In genomic region chr10:5567477-5567876, GRCh38 we compare ENCODE assay signal across 19 cellular contexts. TPM values are rescaled to one million over a fixed set of nuclear protein-coding genes. Genes with fewer than 3 reads are reported as not detected.
DNase-seq lines count a peak whose midpoint lies in the region; ATAC-seq, FAIRE-seq and TF ChIP-seq lines count a peak whose summit lies in the region.
"Had no signal": no experiment of that assay in that cellular context is flagged by ENCODE, and none has a peak within 500 bp of the region (broad histone marks: within the 10 kb centered on the region; RNA-seq: fewer than 3 reads in every experiment).

No MANE protein-coding gene starts in this region.

- H3K27me3 ChIP-seq in HepG2 (ENCODE audit: control insufficient read depth in 1 of 2, insufficient read depth in 2 of 2, low read length in 2 of 2) = no peaks in the 10 kb centered on the region; a peak in 1 of 5 replicates
- no peaks in the 10 kb centered on the region for H3K27me3 ChIP-seq in right lobe of liver
- H3K27me3 ChIP-seq in foreskin keratinocyte = no peaks in the 10 kb centered on the region
- no peaks in the 10 kb centered on the region for H3K27me3 ChIP-seq in smooth muscle cell (ENCODE audit: low read depth)
- H3K27me3 ChIP-seq in right cardiac atrium (ENCODE audit: control insufficient read depth, insufficient read depth) = no peaks in the 10 kb centered on the region
- H3K27me3 ChIP-seq: BLaER1 treated with 17β-estradiol and CSF1 and Interleukin-3, amounts not matched to agents 10 nM and 100 nM had no signal

- 20% methylated on average over 2 of the region's 2 CpGs for WGBS in HepG2 (ENCODE audit: low lambda C conversion rate)
- whole genome bisulfite sequencing in right lobe of liver (ENCODE audit: insufficient coverage, low coverage, low lambda C conversion rate, missing lambda C conversion rate) = 54% methylated on average over 2 of the region's 2 CpGs
- 94% methylated on average over 2 of the region's 2 CpGs for WGBS in smooth muscle cell (ENCODE audit: low lambda C conversion rate)
- WGBS in right cardiac atrium = 97% methylated on average over 2 of the region's 2 CpGs

- intact Hi-C loops in HepG2 (cut with micrococcal nuclease; ENCODE audit: unreplicated experiment) = no loop called here
- intact Hi-C loops in right lobe of liver (cut with DNase I) = no loop called here
- intact Hi-C loops in right cardiac atrium (cut with DNase I) = no loop called here

- TF ChIP-seq EP300 in HepG2 (IDR thresholded peaks at IDR 0.05; ENCODE audit: low read depth in 2 of 2, low read length in 2 of 2) (no peak), HepG2 (CRISPR knock-in tag; IDR thresholded peaks at IDR 0.05; ENCODE audit: borderline replicate concordance) (no peak)

- H3K4me3 ChIP-seq in HepG2 (replicated peaks in 1 of 3; ENCODE audit: insufficient read depth in 1 of 3, low read depth in 2 of 3, low read length in 3 of 3) = no peak overlapping the region
- H3K4me3 ChIP-seq in right lobe of liver = no peak overlapping the region
- H3K4me3 ChIP-seq in smooth muscle cell = no peak overlapping the region
- H3K4me3 ChIP-seq in right cardiac atrium (ENCODE audit: low read length) = no peak overlapping the region
- H3K4me3 ChIP-seq: BLaER1 treated with 17β-estradiol and CSF1 and Interleukin-3, amounts not matched to agents 10 nM and 100 nM; GM12878; GM23248 had no signal

- H3K9ac ChIP-seq in HepG2 (ENCODE audit: insufficient read depth, low read depth, low read length) (no peak overlapping the region), smooth muscle cell (ENCODE audit: low read depth) (no peak overlapping the region)
- H3K9ac ChIP-seq: BLaER1 treated with 17β-estradiol and CSF1 and Interleukin-3, amounts not matched to agents 10 nM and 100 nM; GM23248 had no signal

- no peak for DNase-seq in HepG2 (ENCODE audit: low spot score)
- no peak for DNase-seq in right lobe of liver
- no peak for DNase-seq in RWPE1 (ENCODE audit: low spot score)
- no peak for DNase-seq in foreskin keratinocyte
- no peak for DNase-seq in smooth muscle cell (lab: John Stamatoyannopoulos, UW; ENCODE audit: unreplicated experiment)
- DNase-seq in T-helper 2 cell = no peak
- DNase-seq in right cardiac atrium = no peak
- DNase-seq: ACHN; CD4-positive, CD25-positive, alpha-beta regulatory T cell; DMS79; GM23248 had no signal

- no peaks in the 10 kb centered on the region for H4K20me1 ChIP-seq in HepG2 (ENCODE audit: insufficient read depth, low read length)
- no peaks in the 10 kb centered on the region for H4K20me1 ChIP-seq in smooth muscle cell (ENCODE audit: low read depth)
- H4K20me1 ChIP-seq: BLaER1 treated with 17β-estradiol and CSF1 and Interleukin-3, amounts not matched to agents 10 nM and 100 nM had no signal

- H3K4me1 ChIP-seq in HepG2 (ENCODE audit: insufficient read depth, low read length) = peaks cover 83% of the 10 kb centered on the region
- H3K4me1 ChIP-seq in right lobe of liver = peaks cover 0 to 17% (median 5%) of the 10 kb centered on the region in 4 donors
- peaks cover 43% of the 10 kb centered on the region for H3K4me1 ChIP-seq in foreskin keratinocyte
- peaks cover 17% of the 10 kb centered on the region for H3K4me1 ChIP-seq in smooth muscle cell (ENCODE audit: low read depth)
- no peaks in the 10 kb centered on the region for H3K4me1 ChIP-seq in right cardiac atrium (ENCODE audit: control insufficient read depth, insufficient read depth, low read length)

- TF ChIP-seq POLR2A in HepG2 (IDR thresholded peaks at IDR 0.05; ENCODE audit: insufficient read depth in 1 of 2, low read depth in 2 of 2, low read length in 2 of 2) (no peak), right lobe of liver (IDR thresholded peaks at IDR 0.05) (no peak)

- H3K4me2 ChIP-seq in HepG2 (ENCODE audit: low read depth, low read length) = no peak overlapping the region
- no peak overlapping the region for H3K4me2 ChIP-seq in smooth muscle cell
- H3K4me2 ChIP-seq: BLaER1 treated with 17β-estradiol and CSF1 and Interleukin-3, amounts not matched to agents 10 nM and 100 nM had no signal

- H3K27ac ChIP-seq in HepG2 (ENCODE audit: extremely low read length, insufficient read depth, low read length) (no peak overlapping the region), right lobe of liver (no peak overlapping the region), RWPE1 (peak overlapping the region; percentile 91; the same call in 1 of the 2 replicates), foreskin keratinocyte (peak overlapping the region; percentile 99), smooth muscle cell (ENCODE audit: low read depth) (peak overlapping the region; percentile 95), right cardiac atrium (ENCODE audit: low read length) (no peak overlapping the region)
- H3K27ac ChIP-seq: BLaER1 treated with 17β-estradiol and CSF1 and Interleukin-3, amounts not matched to agents 10 nM and 100 nM; HL-60 had no signal

- POLR2A ChIA-PET in HepG2 (lab: Yijun Ruan, JAX) = interaction anchor here (0.7 to 1.7 kb wide), 3 partner anchors 13 to 121 kb away, joined by 3 to 9 read pairs (median 4); no protein-coding TSS in a partner anchor
- POLR2A ChIA-PET in RWPE1 (lab: Yijun Ruan, JAX; ENCODE audit: low non-redundant PET) = no interaction called here

- FAIRE-seq in HepG2 (lab: Jason Lieb, UNC) = no peak
- FAIRE-seq: GM12878, GM18507, H54 had no signal

- H2AFZ ChIP-seq in HepG2 (ENCODE audit: low read length) (no peak overlapping the region), smooth muscle cell (ENCODE audit: low read depth) (no peak overlapping the region)
- H2AFZ ChIP-seq: GM23248 had no signal

- TF ChIP-seq CTCF in HepG2 (CRISPR knock-in tag; IDR thresholded peaks at IDR 0.05) = no peak
- TF ChIP-seq CTCF in right lobe of liver (IDR thresholded peaks at IDR 0.05) = no peak
- no peak for TF ChIP-seq CTCF in RWPE1 (conservative IDR thresholded peaks at IDR 0.05; ENCODE audit: low read depth)
- TF ChIP-seq CTCF in foreskin keratinocyte (conservative IDR thresholded peaks at IDR 0.05) = no peak
- TF ChIP-seq CTCF in smooth muscle cell (IDR thresholded peaks at IDR 0.05; ENCODE audit: borderline replicate concordance, insufficient read depth, poor library complexity, severe bottlenecking) = no peak

- ATAC-seq in HepG2 = no peak
- no peak for ATAC-seq in right lobe of liver
- ATAC-seq in foreskin keratinocyte = no peak
- ATAC-seq in right cardiac atrium = no peak
- no peak for ATAC-seq in GM21390 (IDR thresholded peaks at IDR 0.05; ENCODE audit: unreplicated experiment)
- ATAC-seq: GM12878 had no signal

- H3K79me2 ChIP-seq in HepG2 (ENCODE audit: insufficient read depth, low read length) (no peaks in the 10 kb centered on the region), smooth muscle cell (ENCODE audit: low read depth) (no peaks in the 10 kb centered on the region)

- in situ Hi-C loops in HepG2 (cut with HindIII; ENCODE audit: extremely low pct_ligation_motif_present, low pct_unique_long_range_greater_than_20kb) = no loop called here

- CTCF ChIA-PET in HepG2 (lab: Yijun Ruan, JAX; ENCODE audit: low intra/inter-chr PET ratio, low total read pairs) = no interaction called here
- CTCF ChIA-PET in RWPE1 (lab: Yijun Ruan, JAX) = interaction anchor here (0.8 kb wide), 1 partner anchor 13 kb away, joined by 3 read pairs; no protein-coding TSS in a partner anchor

- no peaks in the 10 kb centered on the region for H3K9me3 ChIP-seq in HepG2 (ENCODE audit: low read length)
- no peaks in the 10 kb centered on the region for H3K9me3 ChIP-seq in right lobe of liver
- no peaks in the 10 kb centered on the region for H3K9me3 ChIP-seq in smooth muscle cell (replicated peaks; ENCODE audit: low read depth)
- no peaks in the 10 kb centered on the region for H3K9me3 ChIP-seq in right cardiac atrium (ENCODE audit: control insufficient read depth, low read length)
- H3K9me3 ChIP-seq: BLaER1 treated with 17β-estradiol and CSF1 and Interleukin-3, amounts not matched to agents 10 nM and 100 nM had no signal

- no peak for TF ChIP-seq RAD21 in HepG2 (CRISPR knock-in tag; IDR thresholded peaks at IDR 0.05)

- H3F3A ChIP-seq in smooth muscle cell (ENCODE audit: low read depth) = peaks cover 17% of the 10 kb centered on the region

- H3K36me3 ChIP-seq in HepG2 (replicated peaks in 1 of 2; ENCODE audit: control insufficient read depth in 1 of 2, insufficient read depth in 2 of 2, low read length in 2 of 2) (no peaks in the 10 kb centered on the region), right lobe of liver (no peaks in the 10 kb centered on the region), smooth muscle cell (ENCODE audit: low read depth) (no peaks in the 10 kb centered on the region)
- H3K36me3 ChIP-seq: BLaER1 treated with 17β-estradiol and CSF1 and Interleukin-3, amounts not matched to agents 10 nM and 100 nM had no signal

- BruUV-seq in HepG2 (replicated peaks; lab: Mats Ljungman, UMichigan) = no TSS peak

TF ChIP-seq in HepG2, 621 proteins besides CTCF, POLR2A, EP300 and RAD21 (continues in another document):
- no peak for TF ChIP-seq MAFG (CRISPR knock-in tag; IDR thresholded peaks at IDR 0.05)

RNA-seq across cellular contexts. Expression of gene CALML3, which starts 42.7 kb away (rescaled TPM):
- not detected in 2 replicates for total RNA-seq in HepG2 (2016; rRNA removed; fragmentation: Illumina TruSeq; extraction: Trizol)
- total RNA-seq in HepG2 (2016; cell fraction: cytosol; rRNA removed; fragmentation: Illumina TruSeq; extraction: Trizol; ENCODE audit: low read depth) = not detected in 2 replicates
- not detected in 2 replicates for total RNA-seq in HepG2 (2016; cell fraction: insoluble cytoplasmic fraction; rRNA removed; fragmentation: Illumina TruSeq; extraction: Trizol)
- total RNA-seq in HepG2 (2016; cell fraction: membrane; rRNA removed; fragmentation: Illumina TruSeq; extraction: Trizol) = not detected in 2 replicates
- total RNA-seq in HepG2 (2016; cell fraction: nucleus; rRNA removed; fragmentation: Illumina TruSeq; extraction: Trizol) = not detected in 2 replicates
- polyA plus RNA-seq in HepG2 (2011; rRNA removed) = not detected in 2 replicates
- not detected in 2 replicates for polyA plus RNA-seq in HepG2 (2011; cell fraction: cytosol; rRNA removed)
- polyA plus RNA-seq in HepG2 (2011; cell fraction: nucleus; rRNA removed) = not detected in 2 replicates
- not detected in 2 replicates for polyA plus RNA-seq in HepG2 (2012)
- not detected in 2 replicates for polyA plus RNA-seq in HepG2 (2016; cell fraction: cytosol; fragmentation: Illumina TruSeq; extraction: Trizol; ENCODE audit: low read depth)
- polyA plus RNA-seq in HepG2 (2016; cell fraction: insoluble cytoplasmic fraction; fragmentation: Illumina TruSeq; extraction: Trizol; ENCODE audit: low read depth) = not detected in 2 replicates
- not detected in 2 replicates for polyA plus RNA-seq in HepG2 (2016; cell fraction: membrane; fragmentation: Illumina TruSeq; extraction: Trizol; ENCODE audit: low read depth)
- polyA plus RNA-seq in HepG2 (2016; cell fraction: nucleus; fragmentation: Illumina TruSeq; extraction: Trizol; ENCODE audit: insufficient read depth, low read depth) = not detected in 2 replicates
- not detected in 2 replicates for polyA minus RNA-seq in HepG2 (2011; rRNA and poly(A)+ RNA removed; ENCODE audit: low replicate concordance)
- not detected in 2 replicates for polyA minus RNA-seq in HepG2 (2011; cell fraction: cytosol; rRNA and poly(A)+ RNA removed)
- polyA minus RNA-seq in HepG2 (2011; cell fraction: nucleus; rRNA and poly(A)+ RNA removed) = not detected in 2 replicates
- under 1 TPM in 1 of 6 experiments, not detected in 5; 0.22 TPM for total RNA-seq in right lobe of liver
- total RNA-seq in foreskin keratinocyte = 2.7 and 4.7 TPM in 2 replicates
- 4.5 and 8.0 TPM in 2 replicates for polyA plus RNA-seq in foreskin keratinocyte
- total RNA-seq in smooth muscle cell = 0.04 and 0.49 TPM in 2 replicates
- 0.20 TPM in 1 of 2 replicates, not detected in the other for polyA plus RNA-seq in smooth muscle cell
- not detected for total RNA-seq in right cardiac atrium
- not detected for polyA plus RNA-seq in right cardiac atrium
- total RNA-seq: A172; CD4-positive, CD25-positive, alpha-beta regulatory T cell; G401; GM12878; GM23248 had no signal
- polyA plus RNA-seq: CD4-positive, CD25-positive, alpha-beta regulatory T cell; GM12878; GM23248 had no signal

Comparison
In these comparisons a context has a peak if more than half of its experiments do, and no peak if none do; other contexts are left out.
1. H3K27ac ChIP-seq: peak in RWPE1 (single experiment), foreskin keratinocyte (single experiment) and smooth muscle cell (single experiment); none in HepG2 (single experiment), right lobe of liver (0 of 3) and right cardiac atrium (single experiment).